In genomic region chr7:17152698-17153097, GRCh38 we compare ENCODE assay signal across 14 cellular contexts.
A peak's percentile ranks its signal among the peaks of the same experiment; 100 is the strongest.
DNase-seq lines count a peak whose midpoint lies in the region; ATAC-seq and TF ChIP-seq lines count a peak whose summit lies in the region.
"Had no signal": no experiment of that assay in that cellular context is flagged by ENCODE, and none has a peak within 500 bp of the region (broad histone marks: within the 10 kb centered on the region; RNA-seq: fewer than 3 reads in every experiment).

No MANE protein-coding gene starts in this region.

- H3K36me3 ChIP-seq in lung (ENCODE audit: control insufficient read depth in 2 of 2, insufficient read depth in 2 of 2, low read length in 2 of 2) (no peaks in the 10 kb centered on the region), stomach (no peaks in the 10 kb centered on the region)
- H3K36me3 ChIP-seq: pancreas, SJCRH30 had no signal

- ATAC-seq in GM18517 (IDR thresholded peaks at IDR 0.05; ENCODE audit: unreplicated experiment) (peak; percentile 40), GM21786 (IDR thresholded peaks at IDR 0.05; ENCODE audit: unreplicated experiment) (peak; percentile 35), lung (ENCODE audit: insufficient read depth, low FRiP score) (peak; percentile 19)

- no peak for TF ChIP-seq CTCF in lung (IDR thresholded peaks at IDR 0.05; ENCODE audit: control extremely low read depth, extremely low read depth)
- TF ChIP-seq CTCF in stomach (IDR thresholded peaks at IDR 0.05): no peak

- 72 to 82% methylated on average over 3 of the region's 3 CpGs for WGBS in lung, 2 donors
- 75 to 97% (median 91%) methylated on average over 3 of the region's 3 CpGs for WGBS in stomach, 5 donors

- no peak for TF ChIP-seq POLR2A in stomach (IDR thresholded peaks at IDR 0.05)

- H3K27ac ChIP-seq in lung (ENCODE audit: low read depth in 1 of 2, low read length in 1 of 2): no peak overlapping the region
- H3K27ac ChIP-seq in stomach: no peak overlapping the region
- H3K27ac ChIP-seq: epithelial cell of prostate, pancreas, SJCRH30 had no signal

- H3K9me3 ChIP-seq in lung (ENCODE audit: control insufficient read depth in 2 of 2, insufficient read depth in 1 of 2, low read length in 1 of 2): no peaks in the 10 kb centered on the region
- H3K9me3 ChIP-seq in stomach: no peaks in the 10 kb centered on the region
- H3K9me3 ChIP-seq: pancreas, SJCRH30 had no signal

- H3K4me3 ChIP-seq in lung (no peak overlapping the region), stomach (no peak overlapping the region)
- H3K4me3 ChIP-seq: pancreas, SJCRH30 had no signal

- H3K27me3 ChIP-seq in lung (ENCODE audit: control insufficient read depth, insufficient read depth): no peaks in the 10 kb centered on the region
- no peaks in the 10 kb centered on the region for H3K27me3 ChIP-seq in stomach
- H3K27me3 ChIP-seq: pancreas, SJCRH30 had no signal

- in situ Hi-C loops in KBM-7 (cut with MboI; ENCODE audit: low pct_unique_long_range_greater_than_20kb, low sequenced_read_pairs): no loop called here

- no peak for TF ChIP-seq EP300 in stomach (IDR thresholded peaks at IDR 0.05)

- DNase-seq in KBM-7: peak; percentile 27
- no peak for DNase-seq in lung (ENCODE audit: low spot score)
- no peak for DNase-seq in head of caudate nucleus
- DNase-seq in stomach: no peak
- DNase-seq in cerebellar nuclear complex (lab: John Stamatoyannopoulos, UW): no peak
- no peak for DNase-seq in midbrain (lab: John Stamatoyannopoulos, UW)
- DNase-seq: activated CD4-positive, alpha-beta T cell treated with anti-CD3 and anti-CD28 coated beads, Interleukin-2, amount 50 U/mL, for 48 hours; DMS53; NCI-H2081 treated with DMSO at 0.1 percent for 48 hours; pancreas; SJCRH30 had no signal

- intact Hi-C loops in head of caudate nucleus (cut with DNase I) (no loop called here), stomach (cut with DNase I; ENCODE audit: low total_unique reads) (no loop called here)

- H3K4me1 ChIP-seq in lung (ENCODE audit: control insufficient read depth in 2 of 2, insufficient read depth in 2 of 2, low read length in 2 of 2): no peaks in the 10 kb centered on the region
- no peaks in the 10 kb centered on the region for H3K4me1 ChIP-seq in stomach
- H3K4me1 ChIP-seq: pancreas, SJCRH30 had no signal
